6 cellular contexts compared by ENCODE assay signal in genomic region chr1:155174334-155175280, GRCh38. TPM values are rescaled to one million over a fixed set of nuclear protein-coding genes. Genes with fewer than 3 reads are reported as not detected.
DNase-seq lines count a peak whose midpoint lies in the region; ATAC-seq, FAIRE-seq and TF ChIP-seq lines count a peak whose summit lies in the region.

No MANE protein-coding gene starts in this region.

- no peak for TF ChIP-seq RAD21 in HepG2 (CRISPR knock-in tag; IDR thresholded peaks at IDR 0.05)

- no peak overlapping the region for H2AFZ ChIP-seq in HepG2 (ENCODE audit: low read length)

- 10% methylated on average over 31 of the region's 35 CpGs for WGBS in right lobe of liver (ENCODE audit: insufficient coverage, low coverage, low lambda C conversion rate, missing lambda C conversion rate)
- WGBS in HepG2 (ENCODE audit: low lambda C conversion rate), result 63% methylated on average over 29 of the region's 35 CpGs

- no TSS peak for BruUV-seq in HepG2 (replicated peaks; lab: Mats Ljungman, UMichigan)

- peaks cover 0 to 4% (median 1%) of the 10 kb centered on the region in 4 donors for H3K36me3 ChIP-seq in right lobe of liver
- H3K36me3 ChIP-seq in HepG2 (replicated peaks in 1 of 2; ENCODE audit: control insufficient read depth in 1 of 2, insufficient read depth in 2 of 2, low read length in 2 of 2), result peaks cover 0 to 7% of the 10 kb centered on the region in 2 experiments; a peak in 2 of 5 replicates
- H3K36me3 ChIP-seq in kidney (ENCODE audit: control insufficient read depth in 1 of 2, insufficient read depth in 2 of 2, low read length in 2 of 2), result peaks cover 2 to 5% of the 10 kb centered on the region in 2 donors

- H3K4me2 ChIP-seq in HepG2 (ENCODE audit: low read depth, low read length), result no peak overlapping the region

- no peak for ATAC-seq in right lobe of liver
- ATAC-seq in HepG2, result no peak
- no peak for ATAC-seq in activated T-helper 17 cell treated with anti-CD3 and anti-CD28 coated beads, Interleukin-2, amount 50 U/mL, for 72 hours (replicated peaks)
- ATAC-seq in GM19351 (IDR thresholded peaks at IDR 0.05; ENCODE audit: unreplicated experiment), result no peak
- no peak for ATAC-seq in GM19328 (IDR thresholded peaks at IDR 0.05; ENCODE audit: unreplicated experiment)

- no peak for FAIRE-seq in HepG2 (lab: Jason Lieb, UNC)
- no peak for FAIRE-seq in kidney (lab: Jason Lieb, UNC)

- H3K27ac Mint-ChIP-seq in activated T-helper 17 cell treated with anti-CD3 and anti-CD28 coated beads, Interleukin-2, amount 50 U/mL, for 72 hours, result peak overlapping the region; percentile 100

- H3K36me3 Mint-ChIP-seq in activated T-helper 17 cell treated with anti-CD3 and anti-CD28 coated beads, Interleukin-2, amount 50 U/mL, for 72 hours (ENCODE audit: low read depth), result peaks cover 70% of the 10 kb centered on the region

- H3K4me3 Mint-ChIP-seq in activated T-helper 17 cell treated with anti-CD3 and anti-CD28 coated beads, Interleukin-2, amount 50 U/mL, for 72 hours, result peak overlapping the region; percentile 100

- peak in 2 of 3 donors; percentile 52 to 55 for DNase-seq in right lobe of liver
- DNase-seq in HepG2 (ENCODE audit: low spot score), result no peak
- DNase-seq in kidney, result peak; percentile 85

- H3K27ac ChIP-seq in right lobe of liver (no peak overlapping the region), HepG2 (ENCODE audit: extremely low read length, insufficient read depth, low read length) (no peak overlapping the region), kidney (ENCODE audit: low read depth in 2 of 2, low read length in 2 of 2) (no peak overlapping the region)

- H3K79me2 ChIP-seq in HepG2 (ENCODE audit: insufficient read depth, low read length), result peaks cover 10% of the 10 kb centered on the region

- in situ Hi-C loops in HepG2 (cut with HindIII; ENCODE audit: extremely low pct_ligation_motif_present, low pct_unique_long_range_greater_than_20kb), result no loop called here

- H3K9ac ChIP-seq in HepG2 (ENCODE audit: insufficient read depth, low read depth, low read length) (no peak overlapping the region), kidney (ENCODE audit: low read length in 2 of 2) (no peak overlapping the region)

- TF ChIP-seq CTCF in right lobe of liver (IDR thresholded peaks at IDR 0.05), result no peak
- TF ChIP-seq CTCF in HepG2 (CRISPR knock-in tag; IDR thresholded peaks at IDR 0.05), result no peak
- no peak for TF ChIP-seq CTCF in kidney (IDR thresholded peaks at IDR 0.05; ENCODE audit: borderline replicate concordance, extremely low read depth, insufficient read depth)

- CTCF ChIA-PET in HepG2 (lab: Yijun Ruan, JAX; ENCODE audit: low intra/inter-chr PET ratio, low total read pairs), result no interaction called here

- H3K9me3 ChIP-seq in right lobe of liver, result no peaks in the 10 kb centered on the region
- no peaks in the 10 kb centered on the region for H3K9me3 ChIP-seq in HepG2 (ENCODE audit: low read length)
- H3K9me3 ChIP-seq in kidney (ENCODE audit: control insufficient read depth in 1 of 2, low read length in 2 of 2), result no peaks in the 10 kb centered on the region

- H3K4me3 ChIP-seq in right lobe of liver, result no peak overlapping the region
- no peak overlapping the region for H3K4me3 ChIP-seq in HepG2 (replicated peaks in 1 of 3; ENCODE audit: insufficient read depth in 1 of 3, low read depth in 2 of 3, low read length in 3 of 3)
- no peak overlapping the region for H3K4me3 ChIP-seq in kidney (ENCODE audit: low read length in 2 of 2)

- H3K27me3 ChIP-seq in right lobe of liver, result no peaks in the 10 kb centered on the region
- 0 out of 5 replicates have a peak, but pooled peaks cover 0 to 1% of the 10 kb centered on the region in 2 experiments for H3K27me3 ChIP-seq in HepG2 (ENCODE audit: control insufficient read depth in 1 of 2, insufficient read depth in 2 of 2, low read length in 2 of 2)

- H3K4me1 ChIP-seq in right lobe of liver (peaks cover 0 to 7% (median 0%) of the 10 kb centered on the region in 4 donors), HepG2 (ENCODE audit: insufficient read depth, low read length) (peaks cover 55% of the 10 kb centered on the region), kidney (ENCODE audit: control insufficient read depth in 1 of 2, insufficient read depth in 1 of 2, low read depth in 1 of 2, low read length in 2 of 2) (peaks cover 10 to 19% of the 10 kb centered on the region in 2 donors)

- no peaks in the 10 kb centered on the region for H4K20me1 ChIP-seq in HepG2 (ENCODE audit: insufficient read depth, low read length)

- H3K4me1 Mint-ChIP-seq in activated T-helper 17 cell treated with anti-CD3 and anti-CD28 coated beads, Interleukin-2, amount 50 U/mL, for 72 hours, result peaks cover 24% of the 10 kb centered on the region

- TF ChIP-seq EP300 in HepG2 (IDR thresholded peaks at IDR 0.05; ENCODE audit: low read depth in 2 of 2, low read length in 2 of 2) (no peak), HepG2 (CRISPR knock-in tag; IDR thresholded peaks at IDR 0.05; ENCODE audit: borderline replicate concordance) (no peak)

- intact Hi-C loops in right lobe of liver (cut with DNase I) (no loop called here), HepG2 (cut with micrococcal nuclease; ENCODE audit: unreplicated experiment) (no loop called here), kidney (cut with DNase I) (loop anchor here (10.0 kb wide), 1 partner anchor 50 kb away; no protein-coding TSS in a partner anchor)

- POLR2A ChIA-PET in HepG2 (lab: Yijun Ruan, JAX), result no interaction called here

- H3K27me3 Mint-ChIP-seq in activated T-helper 17 cell treated with anti-CD3 and anti-CD28 coated beads, Interleukin-2, amount 50 U/mL, for 72 hours, result no peaks in the 10 kb centered on the region

- no peaks in the 10 kb centered on the region for H3K9me3 Mint-ChIP-seq in activated T-helper 17 cell treated with anti-CD3 and anti-CD28 coated beads, Interleukin-2, amount 50 U/mL, for 72 hours

- no peak for TF ChIP-seq POLR2A in right lobe of liver (IDR thresholded peaks at IDR 0.05)
- TF ChIP-seq POLR2A in HepG2 (IDR thresholded peaks at IDR 0.05; ENCODE audit: insufficient read depth in 1 of 2, low read depth in 2 of 2, low read length in 2 of 2), result no peak

RNA-seq across cellular contexts. Expression of gene TRIM46, which starts 1.0 kb away (rescaled TPM):
- total RNA-seq in right lobe of liver, result under 1 TPM in 2 of 6 experiments, not detected in 4; 0.09 to 0.15 TPM
- 0.04 and 0.08 TPM in 2 replicates for total RNA-seq in HepG2 (2016; rRNA removed; fragmentation: Illumina TruSeq; extraction: Trizol)
- not detected in 2 replicates for total RNA-seq in HepG2 (2016; cell fraction: cytosol; rRNA removed; fragmentation: Illumina TruSeq; extraction: Trizol; ENCODE audit: low read depth)
- 0.04 TPM in 1 of 2 replicates, not detected in the other for total RNA-seq in HepG2 (2016; cell fraction: insoluble cytoplasmic fraction; rRNA removed; fragmentation: Illumina TruSeq; extraction: Trizol)
- not detected in 2 replicates for total RNA-seq in HepG2 (2016; cell fraction: membrane; rRNA removed; fragmentation: Illumina TruSeq; extraction: Trizol)
- total RNA-seq in HepG2 (2016; cell fraction: nucleus; rRNA removed; fragmentation: Illumina TruSeq; extraction: Trizol), result not detected in 2 replicates
- 0.09 and 0.12 TPM in 2 replicates for polyA plus RNA-seq in HepG2 (2011; rRNA removed)
- 0.04 and 0.11 TPM in 2 replicates for polyA plus RNA-seq in HepG2 (2011; cell fraction: cytosol; rRNA removed)
- polyA plus RNA-seq in HepG2 (2011; cell fraction: nucleus; rRNA removed), result 0.43 and 0.47 TPM in 2 replicates
- polyA plus RNA-seq in HepG2 (2012), result 0.15 and 0.25 TPM in 2 replicates
- polyA plus RNA-seq in HepG2 (2016; cell fraction: cytosol; fragmentation: Illumina TruSeq; extraction: Trizol; ENCODE audit: low read depth), result 0.02 and 0.05 TPM in 2 replicates
- polyA plus RNA-seq in HepG2 (2016; cell fraction: insoluble cytoplasmic fraction; fragmentation: Illumina TruSeq; extraction: Trizol; ENCODE audit: low read depth), result not detected in 2 replicates
- polyA plus RNA-seq in HepG2 (2016; cell fraction: membrane; fragmentation: Illumina TruSeq; extraction: Trizol; ENCODE audit: low read depth), result 0.05 and 0.08 TPM in 2 replicates
- 0.21 TPM in 1 of 2 replicates, not detected in the other for polyA plus RNA-seq in HepG2 (2016; cell fraction: nucleus; fragmentation: Illumina TruSeq; extraction: Trizol; ENCODE audit: insufficient read depth, low read depth)
- 0.12 and 0.19 TPM in 2 replicates for polyA minus RNA-seq in HepG2 (2011; rRNA and poly(A)+ RNA removed; ENCODE audit: low replicate concordance)
- not detected in 2 replicates for polyA minus RNA-seq in HepG2 (2011; cell fraction: cytosol; rRNA and poly(A)+ RNA removed)
- polyA minus RNA-seq in HepG2 (2011; cell fraction: nucleus; rRNA and poly(A)+ RNA removed), result not detected in 2 replicates
- total RNA-seq in activated T-helper 17 cell treated with anti-CD3 and anti-CD28 coated beads, Interleukin-2, amount 50 U/mL, for 72 hours, result 10 to 100 TPM; 10.6 to 16.6 TPM
- 2.1 TPM for total RNA-seq in kidney
- polyA plus RNA-seq in kidney (ENCODE audit: insufficient read depth, low read depth, low replicate concordance), result 0.28 TPM

RNA-seq across cellular contexts. Expression of gene KRTCAP2, which starts 1.5 kb away (rescaled TPM):
- total RNA-seq in right lobe of liver (100 to 1,000 TPM in 3 of 6 experiments, 10 to 100 TPM in 3; 85.5 to 145 (median 99.9) TPM), HepG2 (2016; rRNA removed; fragmentation: Illumina TruSeq; extraction: Trizol) (48.5 and 79.4 TPM in 2 replicates), kidney (198 TPM)
- 40.0 and 49.4 TPM in 2 replicates for total RNA-seq in HepG2 (2016; cell fraction: cytosol; rRNA removed; fragmentation: Illumina TruSeq; extraction: Trizol; ENCODE audit: low read depth)
- 40.7 and 78.5 TPM in 2 replicates for total RNA-seq in HepG2 (2016; cell fraction: insoluble cytoplasmic fraction; rRNA removed; fragmentation: Illumina TruSeq; extraction: Trizol)
- total RNA-seq in HepG2 (2016; cell fraction: membrane; rRNA removed; fragmentation: Illumina TruSeq; extraction: Trizol), result 33.6 and 41.0 TPM in 2 replicates
- 50.0 and 52.6 TPM in 2 replicates for total RNA-seq in HepG2 (2016; cell fraction: nucleus; rRNA removed; fragmentation: Illumina TruSeq; extraction: Trizol)
- polyA plus RNA-seq in HepG2 (2011; rRNA removed) (77.3 and 89.3 TPM in 2 replicates), kidney (ENCODE audit: insufficient read depth, low read depth, low replicate concordance) (351 TPM)
- 125 and 155 TPM in 2 replicates for polyA plus RNA-seq in HepG2 (2011; cell fraction: cytosol; rRNA removed)
- 119 and 133 TPM in 2 replicates for polyA plus RNA-seq in HepG2 (2011; cell fraction: nucleus; rRNA removed)
- polyA plus RNA-seq in HepG2 (2012), result 73.3 and 73.7 TPM in 2 replicates
- 64.6 and 72.6 TPM in 2 replicates for polyA plus RNA-seq in HepG2 (2016; cell fraction: cytosol; fragmentation: Illumina TruSeq; extraction: Trizol; ENCODE audit: low read depth)
- 47.5 and 61.4 TPM in 2 replicates for polyA plus RNA-seq in HepG2 (2016; cell fraction: insoluble cytoplasmic fraction; fragmentation: Illumina TruSeq; extraction: Trizol; ENCODE audit: low read depth)
- polyA plus RNA-seq in HepG2 (2016; cell fraction: membrane; fragmentation: Illumina TruSeq; extraction: Trizol; ENCODE audit: low read depth), result 49.4 and 56.2 TPM in 2 replicates
- polyA plus RNA-seq in HepG2 (2016; cell fraction: nucleus; fragmentation: Illumina TruSeq; extraction: Trizol; ENCODE audit: insufficient read depth, low read depth), result 120 and 121 TPM in 2 replicates
- 182 and 884 TPM in 2 replicates for polyA minus RNA-seq in HepG2 (2011; rRNA and poly(A)+ RNA removed; ENCODE audit: low replicate concordance)
- 27.3 and 38.2 TPM in 2 replicates for polyA minus RNA-seq in HepG2 (2011; cell fraction: cytosol; rRNA and poly(A)+ RNA removed)
- polyA minus RNA-seq in HepG2 (2011; cell fraction: nucleus; rRNA and poly(A)+ RNA removed), result 22.9 and 23.5 TPM in 2 replicates
- 100 to 1,000 TPM; 108 to 166 TPM for total RNA-seq in activated T-helper 17 cell treated with anti-CD3 and anti-CD28 coated beads, Interleukin-2, amount 50 U/mL, for 72 hours

RNA-seq across cellular contexts. Expression of gene THBS3, which starts 33.1 kb away (rescaled TPM):
- total RNA-seq in right lobe of liver (10 to 100 TPM in 3 of 6 experiments, 1 to 10 TPM in 3; 4.0 to 14.4 (median 10.5) TPM), HepG2 (2016; rRNA removed; fragmentation: Illumina TruSeq; extraction: Trizol) (0.39 and 0.86 TPM in 2 replicates), kidney (33.0 TPM)
- total RNA-seq in HepG2 (2016; cell fraction: cytosol; rRNA removed; fragmentation: Illumina TruSeq; extraction: Trizol; ENCODE audit: low read depth), result 0.30 TPM in 1 of 2 replicates, not detected in the other
- 0.77 and 0.95 TPM in 2 replicates for total RNA-seq in HepG2 (2016; cell fraction: insoluble cytoplasmic fraction; rRNA removed; fragmentation: Illumina TruSeq; extraction: Trizol)
- total RNA-seq in HepG2 (2016; cell fraction: membrane; rRNA removed; fragmentation: Illumina TruSeq; extraction: Trizol), result 0.22 and 0.45 TPM in 2 replicates
- total RNA-seq in HepG2 (2016; cell fraction: nucleus; rRNA removed; fragmentation: Illumina TruSeq; extraction: Trizol), result 0.94 and 1.8 TPM in 2 replicates
- polyA plus RNA-seq in HepG2 (2011; rRNA removed) (3.6 and 4.4 TPM in 2 replicates), kidney (ENCODE audit: insufficient read depth, low read depth, low replicate concordance) (21.4 TPM)
- polyA plus RNA-seq in HepG2 (2011; cell fraction: cytosol; rRNA removed), result 1.5 and 1.8 TPM in 2 replicates
- 19.9 and 26.8 TPM in 2 replicates for polyA plus RNA-seq in HepG2 (2011; cell fraction: nucleus; rRNA removed)
- 2.1 and 2.4 TPM in 2 replicates for polyA plus RNA-seq in HepG2 (2012)
- 0.14 and 0.26 TPM in 2 replicates for polyA plus RNA-seq in HepG2 (2016; cell fraction: cytosol; fragmentation: Illumina TruSeq; extraction: Trizol; ENCODE audit: low read depth)
- polyA plus RNA-seq in HepG2 (2016; cell fraction: insoluble cytoplasmic fraction; fragmentation: Illumina TruSeq; extraction: Trizol; ENCODE audit: low read depth), result 0.29 and 0.60 TPM in 2 replicates
- 0.10 and 0.31 TPM in 2 replicates for polyA plus RNA-seq in HepG2 (2016; cell fraction: membrane; fragmentation: Illumina TruSeq; extraction: Trizol; ENCODE audit: low read depth)
- polyA plus RNA-seq in HepG2 (2016; cell fraction: nucleus; fragmentation: Illumina TruSeq; extraction: Trizol; ENCODE audit: insufficient read depth, low read depth), result 3.1 and 4.9 TPM in 2 replicates
- polyA minus RNA-seq in HepG2 (2011; rRNA and poly(A)+ RNA removed; ENCODE audit: low replicate concordance), result 2.9 and 6.9 TPM in 2 replicates
- polyA minus RNA-seq in HepG2 (2011; cell fraction: cytosol; rRNA and poly(A)+ RNA removed), result 1.4 and 1.5 TPM in 2 replicates
- 2.7 and 3.4 TPM in 2 replicates for polyA minus RNA-seq in HepG2 (2011; cell fraction: nucleus; rRNA and poly(A)+ RNA removed)
- 10 to 100 TPM; 11.8 to 26.8 TPM for total RNA-seq in activated T-helper 17 cell treated with anti-CD3 and anti-CD28 coated beads, Interleukin-2, amount 50 U/mL, for 72 hours

RNA-seq across cellular contexts. Expression of gene MTX1, which starts 33.9 kb away (rescaled TPM):
- 10 to 100 TPM; 20.0 to 50.7 (median 23.9) TPM for total RNA-seq in right lobe of liver
- 64.5 and 71.5 TPM in 2 replicates for total RNA-seq in HepG2 (2016; rRNA removed; fragmentation: Illumina TruSeq; extraction: Trizol)
- 20.6 and 22.4 TPM in 2 replicates for total RNA-seq in HepG2 (2016; cell fraction: cytosol; rRNA removed; fragmentation: Illumina TruSeq; extraction: Trizol; ENCODE audit: low read depth)
- 65.0 and 76.3 TPM in 2 replicates for total RNA-seq in HepG2 (2016; cell fraction: insoluble cytoplasmic fraction; rRNA removed; fragmentation: Illumina TruSeq; extraction: Trizol)
- total RNA-seq in HepG2 (2016; cell fraction: membrane; rRNA removed; fragmentation: Illumina TruSeq; extraction: Trizol), result 23.2 and 26.5 TPM in 2 replicates
- total RNA-seq in HepG2 (2016; cell fraction: nucleus; rRNA removed; fragmentation: Illumina TruSeq; extraction: Trizol), result 35.2 and 36.8 TPM in 2 replicates
- polyA plus RNA-seq in HepG2 (2011; rRNA removed), result 72.6 and 85.1 TPM in 2 replicates
- 61.1 and 90.3 TPM in 2 replicates for polyA plus RNA-seq in HepG2 (2011; cell fraction: cytosol; rRNA removed)
- 55.1 and 59.0 TPM in 2 replicates for polyA plus RNA-seq in HepG2 (2011; cell fraction: nucleus; rRNA removed)
- polyA plus RNA-seq in HepG2 (2012), result 37.3 and 38.1 TPM in 2 replicates
- polyA plus RNA-seq in HepG2 (2016; cell fraction: cytosol; fragmentation: Illumina TruSeq; extraction: Trizol; ENCODE audit: low read depth), result 25.0 and 25.6 TPM in 2 replicates
- 73.9 and 74.4 TPM in 2 replicates for polyA plus RNA-seq in HepG2 (2016; cell fraction: insoluble cytoplasmic fraction; fragmentation: Illumina TruSeq; extraction: Trizol; ENCODE audit: low read depth)
- polyA plus RNA-seq in HepG2 (2016; cell fraction: membrane; fragmentation: Illumina TruSeq; extraction: Trizol; ENCODE audit: low read depth), result 19.9 and 21.6 TPM in 2 replicates
- polyA plus RNA-seq in HepG2 (2016; cell fraction: nucleus; fragmentation: Illumina TruSeq; extraction: Trizol; ENCODE audit: insufficient read depth, low read depth), result 49.3 and 57.4 TPM in 2 replicates
- 129 and 176 TPM in 2 replicates for polyA minus RNA-seq in HepG2 (2011; rRNA and poly(A)+ RNA removed; ENCODE audit: low replicate concordance)
- 27.0 and 36.4 TPM in 2 replicates for polyA minus RNA-seq in HepG2 (2011; cell fraction: cytosol; rRNA and poly(A)+ RNA removed)
- 23.9 and 27.6 TPM in 2 replicates for polyA minus RNA-seq in HepG2 (2011; cell fraction: nucleus; rRNA and poly(A)+ RNA removed)
- 10 to 100 TPM; 31.3 to 59.9 TPM for total RNA-seq in activated T-helper 17 cell treated with anti-CD3 and anti-CD28 coated beads, Interleukin-2, amount 50 U/mL, for 72 hours
- 38.8 TPM for total RNA-seq in kidney
- 86.9 TPM for polyA plus RNA-seq in kidney (ENCODE audit: insufficient read depth, low read depth, low replicate concordance)

RNA-seq across cellular contexts. Expression of gene DPM3, which starts 34.3 kb away (rescaled TPM):
- total RNA-seq in right lobe of liver (100 to 1,000 TPM in 1 of 6 experiments, 10 to 100 TPM in 5; 50.4 to 106 (median 60.4) TPM), HepG2 (2016; rRNA removed; fragmentation: Illumina TruSeq; extraction: Trizol) (14.8 and 23.2 TPM in 2 replicates), kidney (84.4 TPM)
- 29.5 and 29.8 TPM in 2 replicates for total RNA-seq in HepG2 (2016; cell fraction: cytosol; rRNA removed; fragmentation: Illumina TruSeq; extraction: Trizol; ENCODE audit: low read depth)
- total RNA-seq in HepG2 (2016; cell fraction: insoluble cytoplasmic fraction; rRNA removed; fragmentation: Illumina TruSeq; extraction: Trizol), result 21.9 and 28.1 TPM in 2 replicates
- 14.3 and 20.6 TPM in 2 replicates for total RNA-seq in HepG2 (2016; cell fraction: membrane; rRNA removed; fragmentation: Illumina TruSeq; extraction: Trizol)
- 18.3 and 22.2 TPM in 2 replicates for total RNA-seq in HepG2 (2016; cell fraction: nucleus; rRNA removed; fragmentation: Illumina TruSeq; extraction: Trizol)
- polyA plus RNA-seq in HepG2 (2011; rRNA removed) (53.4 and 61.7 TPM in 2 replicates), kidney (ENCODE audit: insufficient read depth, low read depth, low replicate concordance) (237 TPM)
- polyA plus RNA-seq in HepG2 (2011; cell fraction: cytosol; rRNA removed), result 70.1 and 134 TPM in 2 replicates
- 64.8 and 67.2 TPM in 2 replicates for polyA plus RNA-seq in HepG2 (2011; cell fraction: nucleus; rRNA removed)
- polyA plus RNA-seq in HepG2 (2012), result 39.2 and 68.2 TPM in 2 replicates
- polyA plus RNA-seq in HepG2 (2016; cell fraction: cytosol; fragmentation: Illumina TruSeq; extraction: Trizol; ENCODE audit: low read depth), result 29.6 and 50.5 TPM in 2 replicates
- polyA plus RNA-seq in HepG2 (2016; cell fraction: insoluble cytoplasmic fraction; fragmentation: Illumina TruSeq; extraction: Trizol; ENCODE audit: low read depth), result 22.4 and 23.3 TPM in 2 replicates
- 19.9 and 24.8 TPM in 2 replicates for polyA plus RNA-seq in HepG2 (2016; cell fraction: membrane; fragmentation: Illumina TruSeq; extraction: Trizol; ENCODE audit: low read depth)
- 44.3 and 46.0 TPM in 2 replicates for polyA plus RNA-seq in HepG2 (2016; cell fraction: nucleus; fragmentation: Illumina TruSeq; extraction: Trizol; ENCODE audit: insufficient read depth, low read depth)
- 23.2 and 26.3 TPM in 2 replicates for polyA minus RNA-seq in HepG2 (2011; rRNA and poly(A)+ RNA removed; ENCODE audit: low replicate concordance)
- polyA minus RNA-seq in HepG2 (2011; cell fraction: cytosol; rRNA and poly(A)+ RNA removed), result 9.3 and 10.7 TPM in 2 replicates
- polyA minus RNA-seq in HepG2 (2011; cell fraction: nucleus; rRNA and poly(A)+ RNA removed), result 3.2 and 5.7 TPM in 2 replicates
- 10 to 100 TPM; 29.4 to 40.6 TPM for total RNA-seq in activated T-helper 17 cell treated with anti-CD3 and anti-CD28 coated beads, Interleukin-2, amount 50 U/mL, for 72 hours
